1 cellular context compared by ENCODE assay signal in the genomic region with DNA sequence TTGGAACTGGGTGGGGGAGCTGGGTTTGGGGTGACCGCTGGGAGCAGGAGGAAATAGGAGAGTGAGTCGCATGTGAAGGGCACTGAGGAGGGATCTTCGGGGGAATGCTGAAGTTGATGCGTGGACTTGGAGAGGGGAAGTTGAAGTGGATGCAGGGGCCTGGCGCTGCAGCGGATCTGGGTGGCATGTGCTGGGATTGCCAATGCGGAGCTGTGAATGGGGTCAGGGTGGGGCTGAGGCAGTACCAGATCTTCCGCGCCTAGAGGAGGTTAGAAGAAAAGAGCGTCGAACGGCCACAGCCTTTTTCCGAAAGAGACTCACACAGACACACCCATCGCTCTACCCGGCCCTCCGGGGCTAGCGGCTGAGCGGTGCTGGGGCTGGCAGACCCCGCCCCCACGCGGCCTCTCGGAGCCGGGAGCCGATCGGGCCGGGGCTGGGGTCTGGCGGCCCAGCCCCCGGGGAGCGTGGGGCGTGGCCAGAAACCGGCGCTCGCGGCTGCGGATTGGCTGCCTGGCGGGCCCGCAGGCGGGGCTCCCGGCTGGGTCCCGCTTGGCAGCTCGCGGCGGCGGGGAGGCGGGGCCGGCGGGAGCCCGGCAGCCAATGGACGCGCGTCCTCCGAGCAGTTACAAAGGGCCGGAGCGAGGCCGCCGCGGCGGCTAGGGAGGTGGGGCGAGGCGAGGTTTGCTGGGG.
TF ChIP-seq lines count a peak whose summit lies in the region.

A gene (plus strand): TSS at position 655 of the 693 bp plus-strand sequence. CDS start 93 bp downstream, outside the sequence.

TF ChIP-seq in HEK293, 187 proteins besides CTCF, POLR2A, EP300 and RAD21 (continued from another document and continues in another):
- TF ChIP-seq ZNF558 (tag by site-specific recombination; IDR thresholded peaks at IDR 0.05): no peak
- no peak for TF ChIP-seq ZNF501 (tag by site-specific recombination; IDR thresholded peaks at IDR 0.05)
- TF ChIP-seq ZNF529 (tag by site-specific recombination; IDR thresholded peaks at IDR 0.05; ENCODE audit: insufficient replicate concordance): no peak
- TF ChIP-seq ZBTB8A (tag by site-specific recombination; IDR thresholded peaks at IDR 0.05): no peak
- no peak for TF ChIP-seq ZNF184 (tag by site-specific recombination; IDR thresholded peaks at IDR 0.05)
- peak; percentile 57 for TF ChIP-seq KLF1 (tag by site-specific recombination; IDR thresholded peaks at IDR 0.05)
- no peak for TF ChIP-seq EGR2 (tag by site-specific recombination; IDR thresholded peaks at IDR 0.05; ENCODE audit: low read depth)
- no peak for TF ChIP-seq ZNF664 (tag by site-specific recombination; IDR thresholded peaks at IDR 0.05)
- TF ChIP-seq ZNF792 (tag by site-specific recombination; IDR thresholded peaks at IDR 0.05): no peak
- TF ChIP-seq, protein P1, sequence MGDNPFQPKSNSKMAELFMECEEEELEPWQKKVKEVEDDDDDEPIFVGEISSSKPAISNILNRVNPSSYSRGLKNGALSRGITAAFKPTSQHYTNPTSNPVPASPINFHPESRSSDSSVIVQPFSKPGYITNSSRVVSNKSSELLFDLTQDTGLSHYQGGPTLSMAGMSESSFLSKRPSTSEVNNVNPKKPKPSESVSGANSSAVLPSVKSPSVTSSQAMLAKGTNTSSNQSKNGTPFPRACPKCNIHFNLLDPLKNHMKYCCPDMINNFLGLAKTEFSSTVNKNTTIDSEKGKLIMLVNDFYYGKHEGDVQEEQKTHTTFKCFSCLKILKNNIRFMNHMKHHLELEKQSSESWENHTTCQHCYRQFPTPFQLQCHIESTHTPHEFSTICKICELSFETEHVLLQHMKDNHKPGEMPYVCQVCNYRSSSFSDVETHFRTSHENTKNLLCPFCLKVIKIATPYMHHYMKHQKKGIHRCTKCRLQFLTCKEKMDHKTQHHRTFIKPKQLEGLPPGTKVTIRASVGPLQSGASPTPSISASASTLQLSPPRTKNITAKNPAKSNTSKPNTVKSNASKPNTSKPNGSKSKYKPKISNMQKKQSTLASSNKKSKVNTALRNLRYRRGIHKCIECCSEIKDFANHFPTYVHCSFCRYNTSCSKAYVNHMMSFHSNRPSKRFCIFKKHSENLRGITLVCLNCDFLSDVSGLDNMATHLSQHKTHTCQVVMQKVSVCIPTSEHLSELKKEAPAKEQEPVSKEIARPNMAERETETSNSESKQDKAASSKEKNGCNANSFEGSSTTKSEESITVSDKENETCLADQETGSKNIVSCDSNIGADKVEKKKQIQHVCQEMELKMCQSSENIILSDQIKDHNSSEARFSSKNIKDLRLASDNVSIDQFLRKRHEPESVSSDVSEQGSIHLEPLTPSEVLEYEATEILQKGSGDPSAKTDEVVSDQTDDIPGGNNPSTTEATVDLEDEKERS (tag by site-specific recombination; IDR thresholded peaks at IDR 0.05): no peak
- TF ChIP-seq ZNF174 (tag by site-specific recombination; IDR thresholded peaks at IDR 0.05): no peak
- no peak for TF ChIP-seq ZNF791 (tag by site-specific recombination; IDR thresholded peaks at IDR 0.05)
- no peak for TF ChIP-seq ZBTB21 (tag by site-specific recombination; IDR thresholded peaks at IDR 0.05)
- TF ChIP-seq ZNF48 (tag by site-specific recombination; IDR thresholded peaks at IDR 0.05): no peak
- TF ChIP-seq ZNF521 (tag by site-specific recombination; IDR thresholded peaks at IDR 0.05): no peak
- TF ChIP-seq ZNF350 (tag by site-specific recombination; IDR thresholded peaks at IDR 0.05): no peak
- no peak for TF ChIP-seq ZBTB7A (tag by site-specific recombination; IDR thresholded peaks at IDR 0.05; ENCODE audit: low read depth)
- no peak for TF ChIP-seq ZBTB1 (tag by site-specific recombination; IDR thresholded peaks at IDR 0.05)
- TF ChIP-seq ZNF560 (tag by site-specific recombination; IDR thresholded peaks at IDR 0.05; ENCODE audit: borderline replicate concordance): no peak
- TF ChIP-seq ZNF311 (tag by site-specific recombination; IDR thresholded peaks at IDR 0.05; ENCODE audit: borderline replicate concordance): no peak
- no peak for TF ChIP-seq ZNF837 (tag by site-specific recombination; IDR thresholded peaks at IDR 0.05)
- no peak for TF ChIP-seq ZNF132 (tag by site-specific recombination; IDR thresholded peaks at IDR 0.05; ENCODE audit: borderline replicate concordance)
- TF ChIP-seq TCF7L2 (IDR thresholded peaks at IDR 0.05; ENCODE audit: borderline replicate concordance, low read depth, low read length): no peak
- no peak for TF ChIP-seq MEIS1 (CRISPR knock-in tag; IDR thresholded peaks at IDR 0.05; ENCODE audit: borderline replicate concordance)
- TF ChIP-seq ZNF16 (tag by site-specific recombination; IDR thresholded peaks at IDR 0.05; ENCODE audit: low read depth): no peak
- TF ChIP-seq ZFP3 (tag by site-specific recombination; IDR thresholded peaks at IDR 0.05; ENCODE audit: low read depth): no peak
- TF ChIP-seq, protein P2, sequence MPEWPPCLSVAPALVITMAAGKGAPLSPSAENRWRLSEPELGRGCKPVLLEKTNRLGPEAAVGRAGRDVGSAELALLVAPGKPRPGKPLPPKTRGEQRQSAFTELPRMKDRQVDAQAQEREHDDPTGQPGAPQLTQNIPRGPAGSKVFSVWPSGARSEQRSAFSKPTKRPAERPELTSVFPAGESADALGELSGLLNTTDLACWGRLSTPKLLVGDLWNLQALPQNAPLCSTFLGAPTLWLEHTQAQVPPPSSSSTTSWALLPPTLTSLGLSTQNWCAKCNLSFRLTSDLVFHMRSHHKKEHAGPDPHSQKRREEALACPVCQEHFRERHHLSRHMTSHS (tag by site-specific recombination; IDR thresholded peaks at IDR 0.05): no peak
- TF ChIP-seq, protein P3, sequence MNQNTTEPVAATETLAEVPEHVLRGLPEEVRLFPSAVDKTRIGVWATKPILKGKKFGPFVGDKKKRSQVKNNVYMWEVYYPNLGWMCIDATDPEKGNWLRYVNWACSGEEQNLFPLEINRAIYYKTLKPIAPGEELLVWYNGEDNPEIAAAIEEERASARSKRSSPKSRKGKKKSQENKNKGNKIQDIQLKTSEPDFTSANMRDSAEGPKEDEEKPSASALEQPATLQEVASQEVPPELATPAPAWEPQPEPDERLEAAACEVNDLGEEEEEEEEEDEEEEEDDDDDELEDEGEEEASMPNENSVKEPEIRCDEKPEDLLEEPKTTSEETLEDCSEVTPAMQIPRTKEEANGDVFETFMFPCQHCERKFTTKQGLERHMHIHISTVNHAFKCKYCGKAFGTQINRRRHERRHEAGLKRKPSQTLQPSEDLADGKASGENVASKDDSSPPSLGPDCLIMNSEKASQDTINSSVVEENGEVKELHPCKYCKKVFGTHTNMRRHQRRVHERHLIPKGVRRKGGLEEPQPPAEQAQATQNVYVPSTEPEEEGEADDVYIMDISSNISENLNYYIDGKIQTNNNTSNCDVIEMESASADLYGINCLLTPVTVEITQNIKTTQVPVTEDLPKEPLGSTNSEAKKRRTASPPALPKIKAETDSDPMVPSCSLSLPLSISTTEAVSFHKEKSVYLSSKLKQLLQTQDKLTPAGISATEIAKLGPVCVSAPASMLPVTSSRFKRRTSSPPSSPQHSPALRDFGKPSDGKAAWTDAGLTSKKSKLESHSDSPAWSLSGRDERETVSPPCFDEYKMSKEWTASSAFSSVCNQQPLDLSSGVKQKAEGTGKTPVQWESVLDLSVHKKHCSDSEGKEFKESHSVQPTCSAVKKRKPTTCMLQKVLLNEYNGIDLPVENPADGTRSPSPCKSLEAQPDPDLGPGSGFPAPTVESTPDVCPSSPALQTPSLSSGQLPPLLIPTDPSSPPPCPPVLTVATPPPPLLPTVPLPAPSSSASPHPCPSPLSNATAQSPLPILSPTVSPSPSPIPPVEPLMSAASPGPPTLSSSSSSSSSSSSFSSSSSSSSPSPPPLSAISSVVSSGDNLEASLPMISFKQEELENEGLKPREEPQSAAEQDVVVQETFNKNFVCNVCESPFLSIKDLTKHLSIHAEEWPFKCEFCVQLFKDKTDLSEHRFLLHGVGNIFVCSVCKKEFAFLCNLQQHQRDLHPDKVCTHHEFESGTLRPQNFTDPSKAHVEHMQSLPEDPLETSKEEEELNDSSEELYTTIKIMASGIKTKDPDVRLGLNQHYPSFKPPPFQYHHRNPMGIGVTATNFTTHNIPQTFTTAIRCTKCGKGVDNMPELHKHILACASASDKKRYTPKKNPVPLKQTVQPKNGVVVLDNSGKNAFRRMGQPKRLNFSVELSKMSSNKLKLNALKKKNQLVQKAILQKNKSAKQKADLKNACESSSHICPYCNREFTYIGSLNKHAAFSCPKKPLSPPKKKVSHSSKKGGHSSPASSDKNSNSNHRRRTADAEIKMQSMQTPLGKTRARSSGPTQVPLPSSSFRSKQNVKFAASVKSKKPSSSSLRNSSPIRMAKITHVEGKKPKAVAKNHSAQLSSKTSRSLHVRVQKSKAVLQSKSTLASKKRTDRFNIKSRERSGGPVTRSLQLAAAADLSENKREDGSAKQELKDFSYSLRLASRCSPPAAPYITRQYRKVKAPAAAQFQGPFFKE (tag by site-specific recombination; IDR thresholded peaks at IDR 0.05; ENCODE audit: borderline replicate concordance): no peak
- no peak for TF ChIP-seq ZFP41 (tag by site-specific recombination; IDR thresholded peaks at IDR 0.05; ENCODE audit: borderline replicate concordance)
- TF ChIP-seq, protein P4, sequence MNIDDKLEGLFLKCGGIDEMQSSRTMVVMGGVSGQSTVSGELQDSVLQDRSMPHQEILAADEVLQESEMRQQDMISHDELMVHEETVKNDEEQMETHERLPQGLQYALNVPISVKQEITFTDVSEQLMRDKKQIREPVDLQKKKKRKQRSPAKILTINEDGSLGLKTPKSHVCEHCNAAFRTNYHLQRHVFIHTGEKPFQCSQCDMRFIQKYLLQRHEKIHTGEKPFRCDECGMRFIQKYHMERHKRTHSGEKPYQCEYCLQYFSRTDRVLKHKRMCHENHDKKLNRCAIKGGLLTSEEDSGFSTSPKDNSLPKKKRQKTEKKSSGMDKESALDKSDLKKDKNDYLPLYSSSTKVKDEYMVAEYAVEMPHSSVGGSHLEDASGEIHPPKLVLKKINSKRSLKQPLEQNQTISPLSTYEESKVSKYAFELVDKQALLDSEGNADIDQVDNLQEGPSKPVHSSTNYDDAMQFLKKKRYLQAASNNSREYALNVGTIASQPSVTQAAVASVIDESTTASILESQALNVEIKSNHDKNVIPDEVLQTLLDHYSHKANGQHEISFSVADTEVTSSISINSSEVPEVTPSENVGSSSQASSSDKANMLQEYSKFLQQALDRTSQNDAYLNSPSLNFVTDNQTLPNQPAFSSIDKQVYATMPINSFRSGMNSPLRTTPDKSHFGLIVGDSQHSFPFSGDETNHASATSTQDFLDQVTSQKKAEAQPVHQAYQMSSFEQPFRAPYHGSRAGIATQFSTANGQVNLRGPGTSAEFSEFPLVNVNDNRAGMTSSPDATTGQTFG (tag by site-specific recombination; IDR thresholded peaks at IDR 0.05; ENCODE audit: borderline replicate concordance): no peak
- no peak for TF ChIP-seq ZNF146 (tag by site-specific recombination; IDR thresholded peaks at IDR 0.05)
- TF ChIP-seq, protein P5, sequence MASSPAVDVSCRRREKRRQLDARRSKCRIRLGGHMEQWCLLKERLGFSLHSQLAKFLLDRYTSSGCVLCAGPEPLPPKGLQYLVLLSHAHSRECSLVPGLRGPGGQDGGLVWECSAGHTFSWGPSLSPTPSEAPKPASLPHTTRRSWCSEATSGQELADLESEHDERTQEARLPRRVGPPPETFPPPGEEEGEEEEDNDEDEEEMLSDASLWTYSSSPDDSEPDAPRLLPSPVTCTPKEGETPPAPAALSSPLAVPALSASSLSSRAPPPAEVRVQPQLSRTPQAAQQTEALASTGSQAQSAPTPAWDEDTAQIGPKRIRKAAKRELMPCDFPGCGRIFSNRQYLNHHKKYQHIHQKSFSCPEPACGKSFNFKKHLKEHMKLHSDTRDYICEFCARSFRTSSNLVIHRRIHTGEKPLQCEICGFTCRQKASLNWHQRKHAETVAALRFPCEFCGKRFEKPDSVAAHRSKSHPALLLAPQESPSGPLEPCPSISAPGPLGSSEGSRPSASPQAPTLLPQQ (tag by site-specific recombination; IDR thresholded peaks at IDR 0.05): no peak
- TF ChIP-seq ZNF248 (tag by site-specific recombination; IDR thresholded peaks at IDR 0.05): no peak
- no peak for TF ChIP-seq ZNF473 (tag by site-specific recombination; IDR thresholded peaks at IDR 0.05)
- TF ChIP-seq, protein P6, sequence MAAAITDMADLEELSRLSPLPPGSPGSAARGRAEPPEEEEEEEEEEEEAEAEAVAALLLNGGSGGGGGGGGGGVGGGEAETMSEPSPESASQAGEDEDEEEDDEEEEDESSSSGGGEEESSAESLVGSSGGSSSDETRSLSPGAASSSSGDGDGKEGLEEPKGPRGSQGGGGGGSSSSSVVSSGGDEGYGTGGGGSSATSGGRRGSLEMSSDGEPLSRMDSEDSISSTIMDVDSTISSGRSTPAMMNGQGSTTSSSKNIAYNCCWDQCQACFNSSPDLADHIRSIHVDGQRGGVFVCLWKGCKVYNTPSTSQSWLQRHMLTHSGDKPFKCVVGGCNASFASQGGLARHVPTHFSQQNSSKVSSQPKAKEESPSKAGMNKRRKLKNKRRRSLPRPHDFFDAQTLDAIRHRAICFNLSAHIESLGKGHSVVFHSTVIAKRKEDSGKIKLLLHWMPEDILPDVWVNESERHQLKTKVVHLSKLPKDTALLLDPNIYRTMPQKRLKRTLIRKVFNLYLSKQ (tag by site-specific recombination; IDR thresholded peaks at IDR 0.05; ENCODE audit: borderline replicate concordance): no peak
- TF ChIP-seq SP2 (tag by site-specific recombination; IDR thresholded peaks at IDR 0.05): peak; percentile 35; the same call in 1 of the 2 replicates
- TF ChIP-seq HOXD13 (CRISPR knock-in tag; IDR thresholded peaks at IDR 0.05; ENCODE audit: borderline replicate concordance): no peak
- TF ChIP-seq IKZF3 (tag by site-specific recombination; IDR thresholded peaks at IDR 0.05): no peak
- no peak for TF ChIP-seq ZNF830 (tag by site-specific recombination; IDR thresholded peaks at IDR 0.05; ENCODE audit: low read depth)
- TF ChIP-seq, protein P7, sequence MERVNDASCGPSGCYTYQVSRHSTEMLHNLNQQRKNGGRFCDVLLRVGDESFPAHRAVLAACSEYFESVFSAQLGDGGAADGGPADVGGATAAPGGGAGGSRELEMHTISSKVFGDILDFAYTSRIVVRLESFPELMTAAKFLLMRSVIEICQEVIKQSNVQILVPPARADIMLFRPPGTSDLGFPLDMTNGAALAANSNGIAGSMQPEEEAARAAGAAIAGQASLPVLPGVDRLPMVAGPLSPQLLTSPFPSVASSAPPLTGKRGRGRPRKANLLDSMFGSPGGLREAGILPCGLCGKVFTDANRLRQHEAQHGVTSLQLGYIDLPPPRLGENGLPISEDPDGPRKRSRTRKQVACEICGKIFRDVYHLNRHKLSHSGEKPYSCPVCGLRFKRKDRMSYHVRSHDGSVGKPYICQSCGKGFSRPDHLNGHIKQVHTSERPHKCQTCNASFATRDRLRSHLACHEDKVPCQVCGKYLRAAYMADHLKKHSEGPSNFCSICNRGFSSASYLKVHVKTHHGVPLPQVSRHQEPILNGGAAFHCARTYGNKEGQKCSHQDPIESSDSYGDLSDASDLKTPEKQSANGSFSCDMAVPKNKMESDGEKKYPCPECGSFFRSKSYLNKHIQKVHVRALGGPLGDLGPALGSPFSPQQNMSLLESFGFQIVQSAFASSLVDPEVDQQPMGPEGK (tag by site-specific recombination; IDR thresholded peaks at IDR 0.05): peak; percentile 59
